In genomic region chr4:6815029-6815836, GRCh38 we compare ENCODE assay signal across 13 cellular contexts.
"Had no signal": no experiment of that assay in that cellular context is flagged by ENCODE, and none has a peak within 500 bp of the region (broad histone marks: within the 10 kb centered on the region; RNA-seq: fewer than 3 reads in every experiment).

No MANE protein-coding gene starts in this region.

- H3K4me1 ChIP-seq: prostate gland had no signal

- DNase-seq: activated CD4-positive, alpha-beta memory T cell treated with anti-CD3 and anti-CD28 coated beads, Interleukin-2, amount 10 ng/mL, durations not matched to agents 7 days and 5 days; activated CD4-positive, alpha-beta T cell treated with anti-CD3 and anti-CD28 coated beads for 1 hour; activated CD8-positive, alpha-beta memory T cell treated with anti-CD3 and anti-CD28 coated beads, Interleukin-2, amount 50 U/mL, for 48 hours; activated naive CD4-positive, alpha-beta T cell treated with anti-CD3 and anti-CD28 coated beads, Interleukin-2, amount 10 ng/mL, durations not matched to agents 7 days and 5 days; effector memory CD4-positive, alpha-beta T cell; hypothalamus; naive thymus-derived CD4-positive, alpha-beta T cell; nucleus accumbens; stomach; SW 1271 had no signal

- H3K27ac Mint-ChIP-seq: activated CD4-positive, alpha-beta memory T cell treated with anti-CD3 and anti-CD28 coated beads, Interleukin-2, amount 10 ng/mL, durations not matched to agents 7 days and 5 days; activated naive CD4-positive, alpha-beta T cell treated with anti-CD3 and anti-CD28 coated beads, Interleukin-2, amount 10 ng/mL, durations not matched to agents 7 days and 5 days had no signal

- H3K4me1 Mint-ChIP-seq: activated naive CD4-positive, alpha-beta T cell treated with anti-CD3 and anti-CD28 coated beads, Interleukin-2, amount 10 ng/mL, durations not matched to agents 7 days and 5 days had no signal

- ATAC-seq: naive thymus-derived CD4-positive, alpha-beta T cell; sciatic nerve had no signal

- H3K4me3 Mint-ChIP-seq: activated CD4-positive, alpha-beta memory T cell treated with anti-CD3 and anti-CD28 coated beads, Interleukin-2, amount 10 ng/mL, durations not matched to agents 7 days and 5 days; activated naive CD4-positive, alpha-beta T cell treated with anti-CD3 and anti-CD28 coated beads, Interleukin-2, amount 10 ng/mL, durations not matched to agents 7 days and 5 days; naive thymus-derived CD4-positive, alpha-beta T cell had no signal

- H3K36me3 ChIP-seq: prostate gland, stomach, thoracic aorta had no signal

- H3K9me3 ChIP-seq: prostate gland, thoracic aorta had no signal

- H3K27me3 Mint-ChIP-seq: activated CD4-positive, alpha-beta memory T cell treated with anti-CD3 and anti-CD28 coated beads, Interleukin-2, amount 10 ng/mL, durations not matched to agents 7 days and 5 days; activated naive CD4-positive, alpha-beta T cell treated with anti-CD3 and anti-CD28 coated beads, Interleukin-2, amount 10 ng/mL, durations not matched to agents 7 days and 5 days; naive thymus-derived CD4-positive, alpha-beta T cell had no signal

- H3K27me3 ChIP-seq: stomach had no signal

- H3K4me3 ChIP-seq: prostate gland, stomach, thoracic aorta had no signal

- H3K27ac ChIP-seq: stomach, thoracic aorta had no signal
